In the genomic region with DNA sequence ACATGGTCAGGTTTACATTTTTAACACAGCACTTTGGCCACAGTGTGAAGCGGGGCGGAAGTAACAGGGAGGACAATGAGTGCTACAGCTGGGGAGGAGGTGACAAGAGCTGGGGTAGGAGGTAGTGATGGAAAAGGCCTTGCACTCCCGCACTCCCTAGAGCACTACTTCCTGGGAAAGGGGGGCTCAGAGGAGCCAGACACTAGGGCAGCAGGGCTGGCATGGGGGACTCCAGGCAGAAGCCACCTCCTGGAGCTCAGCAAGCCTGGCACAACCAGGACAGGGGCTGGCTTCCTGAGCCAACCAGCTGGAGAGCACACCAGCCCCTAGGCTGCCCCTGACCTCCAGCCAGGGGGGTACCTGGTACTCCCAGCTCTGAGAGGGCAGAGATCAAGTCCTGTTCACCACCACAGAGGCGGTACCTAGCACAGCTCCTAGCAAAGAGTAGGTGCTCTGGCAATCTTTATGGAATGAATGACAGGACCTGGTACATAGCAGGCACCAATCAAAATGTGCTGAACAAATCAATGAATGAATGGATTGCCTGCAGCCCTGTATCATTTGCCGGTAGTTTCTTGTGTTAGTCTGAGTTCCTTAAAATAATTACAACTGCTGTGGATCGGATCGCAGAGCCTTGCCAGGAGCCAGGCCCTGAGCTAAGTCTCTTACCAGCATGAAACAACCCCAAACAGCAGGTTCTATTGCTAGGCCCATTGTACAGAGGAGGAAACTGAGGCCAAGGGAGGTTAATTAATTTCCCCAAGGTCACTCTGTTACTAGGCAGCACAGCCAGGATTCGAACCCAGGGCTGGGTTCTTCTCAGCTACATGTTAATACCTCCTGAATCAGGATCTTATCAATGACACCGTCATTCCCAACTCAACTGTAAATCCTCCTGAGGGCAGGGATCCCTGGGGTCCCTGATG, we compare ENCODE assay signal across 15 cellular contexts. TPM values are rescaled to one million over a fixed set of nuclear protein-coding genes. Genes with fewer than 3 reads are reported as not detected.
A peak's percentile ranks its signal among the peaks of the same experiment; 100 is the strongest.
DNase-seq lines count a peak whose midpoint lies in the region; ATAC-seq and TF ChIP-seq lines count a peak whose summit lies in the region.
"Had no signal": no experiment of that assay in that cellular context is flagged by ENCODE, and none has a peak within 500 bp of the region (broad histone marks: within the 10 kb centered on the region; RNA-seq: fewer than 3 reads in every experiment).

No MANE protein-coding gene starts in this region.

- intact Hi-C loops in activated CD8-positive, alpha-beta T cell treated with anti-CD3 and anti-CD28 coated beads for 36 hours (cut with micrococcal nuclease): no loop called here
- intact Hi-C loops in spleen (cut with DNase I; ENCODE audit: low total_unique reads): no loop called here

- no peaks in the 10 kb centered on the region for H3K27me3 Mint-ChIP-seq in activated CD4-positive, alpha-beta T cell treated with anti-CD3 and anti-CD28 coated beads, Interleukin-2, amount 10 ng/mL, durations not matched to agents 7 days and 5 days
- no peaks in the 10 kb centered on the region for H3K27me3 Mint-ChIP-seq in activated CD8-positive, alpha-beta T cell treated with anti-CD3 and anti-CD28 coated beads for 36 hours
- H3K27me3 Mint-ChIP-seq: naive B cell had no signal

- no peak overlapping the region for H3K4me3 ChIP-seq in hepatocyte
- no peak overlapping the region for H3K4me3 ChIP-seq in spleen
- H3K4me3 ChIP-seq: left lung, SK-N-MC, thoracic aorta had no signal

- H3K36me3 ChIP-seq in hepatocyte (replicated peaks; ENCODE audit: insufficient read depth, low read depth): no peaks in the 10 kb centered on the region
- H3K36me3 ChIP-seq in spleen: no peaks in the 10 kb centered on the region
- H3K36me3 ChIP-seq: left lung, thoracic aorta had no signal

- CTCF ChIA-PET in activated CD4-positive, alpha-beta T cell treated with anti-CD3 and anti-CD28 coated beads, Interleukin-2, amount 10 ng/mL, durations not matched to agents 7 days and 5 days (lab: Charles Lee): interaction anchor here (0.6 to 1.2 kb wide), 4 partner anchors 13 to 215 kb away, joined by 3 read pairs; no protein-coding TSS in a partner anchor
- CTCF ChIA-PET in activated CD8-positive, alpha-beta T cell treated with anti-CD3 and anti-CD28 coated beads for 36 hours (lab: Charles Lee): interaction anchor here (1.1 to 1.9 kb wide), 4 partner anchors 11 to 49 kb away, joined by 3 to 11 read pairs (median 4); no protein-coding TSS in a partner anchor

- H4K20me1 ChIP-seq in hepatocyte (ENCODE audit: insufficient read depth, poor library complexity, severe bottlenecking): peaks cover 3% of the 10 kb centered on the region

- POLR2A ChIA-PET in activated CD4-positive, alpha-beta T cell treated with anti-CD3 and anti-CD28 coated beads, Interleukin-2, amount 10 ng/mL, durations not matched to agents 7 days and 5 days (lab: Charles Lee): interaction anchor here (0.6 kb wide), 1 partner anchor 241 kb away, joined by 3 read pairs; no protein-coding TSS in a partner anchor
- POLR2A ChIA-PET in activated CD8-positive, alpha-beta T cell treated with anti-CD3 and anti-CD28 coated beads for 36 hours (lab: Charles Lee): interaction anchor here (0.6 to 1.5 kb wide), 4 partner anchors 12 to 944 kb away, joined by 3 to 6 read pairs (median 4); no protein-coding TSS in a partner anchor

- peak overlapping the region; percentile 32 for H3K4me2 ChIP-seq in hepatocyte

- peaks cover 1% of the 10 kb centered on the region for H3K4me1 Mint-ChIP-seq in activated CD4-positive, alpha-beta T cell treated with anti-CD3 and anti-CD28 coated beads, Interleukin-2, amount 10 ng/mL, durations not matched to agents 7 days and 5 days
- H3K4me1 Mint-ChIP-seq in activated CD8-positive, alpha-beta T cell treated with anti-CD3 and anti-CD28 coated beads for 36 hours (ENCODE audit: low read depth): peaks cover 42% of the 10 kb centered on the region

- TF ChIP-seq CTCF in activated CD8-positive, alpha-beta T cell treated with anti-CD3 and anti-CD28 coated beads for 36 hours (IDR thresholded peaks at IDR 0.05): no peak
- TF ChIP-seq CTCF in hepatocyte (IDR thresholded peaks at IDR 0.05; ENCODE audit: poor library complexity) (no peak), spleen (IDR thresholded peaks at IDR 0.05 in 8 of 11, conservative IDR thresholded peaks at IDR 0.05 in 3 of 11) (no peak)

- no peaks in the 10 kb centered on the region for H3K36me3 Mint-ChIP-seq in activated CD4-positive, alpha-beta T cell treated with anti-CD3 and anti-CD28 coated beads, Interleukin-2, amount 10 ng/mL, durations not matched to agents 7 days and 5 days (ENCODE audit: low read depth)
- H3K36me3 Mint-ChIP-seq in activated CD8-positive, alpha-beta T cell treated with anti-CD3 and anti-CD28 coated beads for 36 hours (ENCODE audit: low read depth): no peaks in the 10 kb centered on the region
- H3K36me3 Mint-ChIP-seq: naive B cell had no signal

- no peaks in the 10 kb centered on the region for H3K9me2 ChIP-seq in hepatocyte (replicated peaks; ENCODE audit: insufficient read depth)

- no peak overlapping the region for H3K27ac ChIP-seq in hepatocyte
- H3K27ac ChIP-seq in spleen: peak overlapping the region in 5 of 8 donors; percentile 38 to 68 (median 49)
- H3K27ac ChIP-seq: left lung, SK-N-MC, thoracic aorta had no signal

- DNase-seq in activated CD4-positive, alpha-beta T cell treated with anti-CD3 and anti-CD28 coated beads, Interleukin-2, amount 10 ng/mL, durations not matched to agents 7 days and 5 days: no peak
- DNase-seq in activated CD4-positive, alpha-beta T cell treated with anti-CD3 and anti-CD28 coated beads, Interleukin-2, amount 50 U/mL, for 1 hour: no peak
- no peak for DNase-seq in activated CD8-positive, alpha-beta T cell treated with anti-CD3 and anti-CD28 coated beads for 36 hours
- no peak for DNase-seq in hepatocyte (ENCODE audit: low spot score)
- DNase-seq in spleen: no peak
- DNase-seq in UCSD-AML1 (lab: John Stamatoyannopoulos, UW; ENCODE audit: unreplicated experiment): no peak
- DNase-seq in HCEC 1CT: no peak
- DNase-seq: activated gamma-delta T cell, naive B cell, NCI-H1694, retina had no signal

- WGBS in hepatocyte (ENCODE audit: low lambda C conversion rate, missing lambda C conversion rate): 87% methylated on average over 9 of the region's 9 CpGs
- WGBS in spleen, 5 donors: 78 to 90% (median 85%) methylated on average over 9 of the region's 9 CpGs

- no peak overlapping the region for H2AFZ ChIP-seq in hepatocyte

- H3K4me1 ChIP-seq in hepatocyte (ENCODE audit: insufficient read depth) (peaks cover 22% of the 10 kb centered on the region), spleen (peaks cover 14 to 99% (median 57%) of the 10 kb centered on the region in 6 donors)

- peaks cover 82% of the 10 kb centered on the region for H3K79me2 ChIP-seq in hepatocyte

- TF ChIP-seq POLR2A in spleen (IDR thresholded peaks at IDR 0.05): no peak

- H3K27ac Mint-ChIP-seq in activated CD4-positive, alpha-beta T cell treated with anti-CD3 and anti-CD28 coated beads, Interleukin-2, amount 10 ng/mL, durations not matched to agents 7 days and 5 days: peak overlapping the region; percentile 11
- peak overlapping the region; percentile 40 for H3K27ac Mint-ChIP-seq in activated CD8-positive, alpha-beta T cell treated with anti-CD3 and anti-CD28 coated beads for 36 hours

- no peak overlapping the region for H3K4me3 Mint-ChIP-seq in activated CD4-positive, alpha-beta T cell treated with anti-CD3 and anti-CD28 coated beads, Interleukin-2, amount 10 ng/mL, durations not matched to agents 7 days and 5 days
- no peak overlapping the region for H3K4me3 Mint-ChIP-seq in activated CD8-positive, alpha-beta T cell treated with anti-CD3 and anti-CD28 coated beads for 36 hours

- ATAC-seq in activated CD8-positive, alpha-beta T cell treated with anti-CD3 and anti-CD28 coated beads for 36 hours: no peak
- ATAC-seq in HG02798 (IDR thresholded peaks at IDR 0.05; ENCODE audit: poor library complexity, unreplicated experiment): no peak

- no peaks in the 10 kb centered on the region for H3K9me3 Mint-ChIP-seq in activated CD4-positive, alpha-beta T cell treated with anti-CD3 and anti-CD28 coated beads, Interleukin-2, amount 10 ng/mL, durations not matched to agents 7 days and 5 days
- H3K9me3 Mint-ChIP-seq in activated CD8-positive, alpha-beta T cell treated with anti-CD3 and anti-CD28 coated beads for 36 hours: no peaks in the 10 kb centered on the region
- H3K9me3 Mint-ChIP-seq: naive B cell had no signal

- no peaks in the 10 kb centered on the region for H3K27me3 ChIP-seq in hepatocyte
- no peaks in the 10 kb centered on the region for H3K27me3 ChIP-seq in spleen (replicated peaks in 1 of 7)

- H3K9me3 ChIP-seq in hepatocyte (ENCODE audit: low read depth) (no peaks in the 10 kb centered on the region), spleen (no peaks in the 10 kb centered on the region)
- H3K9me3 ChIP-seq: left lung, thoracic aorta had no signal

RNA-seq across cellular contexts. Expression of gene NOL4L, which starts 15.5 kb away (rescaled TPM):
- 10 to 100 TPM; 26.1 to 27.4 TPM for total RNA-seq in activated CD4-positive, alpha-beta T cell treated with anti-CD3 and anti-CD28 coated beads, Interleukin-2, amount 10 ng/mL, durations not matched to agents 7 days and 5 days
- total RNA-seq in activated CD8-positive, alpha-beta T cell treated with anti-CD3 and anti-CD28 coated beads for 36 hours: 10 to 100 TPM; 23.3 to 23.9 TPM
- total RNA-seq in hepatocyte (34.3 and 35.6 TPM in 2 replicates), spleen (10 to 100 TPM; 25.3 to 45.4 (median 34.9) TPM)
- polyA plus RNA-seq in hepatocyte (42.9 and 44.2 TPM in 2 replicates), spleen (1 to 10 TPM; 3.4 to 8.4 (median 4.2) TPM)
